11 cellular contexts compared by ENCODE assay signal in the genomic region with DNA sequence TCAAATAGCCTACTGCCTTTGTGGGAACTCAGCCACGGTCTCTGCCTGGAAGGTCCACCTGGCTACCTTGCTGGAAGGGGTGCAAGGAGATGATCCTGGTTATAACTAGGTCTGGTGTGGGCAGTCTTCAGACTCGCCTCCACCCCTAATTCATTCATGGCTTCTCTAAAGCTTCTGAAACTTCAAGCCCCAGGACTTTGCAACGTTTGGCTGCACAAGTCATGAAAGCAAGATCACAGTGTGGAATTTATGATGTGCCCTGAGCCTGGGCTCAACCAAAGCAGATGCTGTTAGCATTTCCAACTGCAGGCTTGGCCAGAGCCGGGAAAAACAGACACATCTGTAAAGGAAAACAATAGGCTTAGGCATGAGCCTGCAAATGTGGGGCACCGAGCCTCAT.
"Had no signal": no experiment of that assay in that cellular context is flagged by ENCODE, and none has a peak within 500 bp of the region (broad histone marks: within the 10 kb centered on the region; RNA-seq: fewer than 3 reads in every experiment).

No MANE protein-coding gene starts in this region.

- ATAC-seq: stimulated activated effector memory CD8-positive, alpha-beta T cell treated with anti-CD3 and anti-CD28 coated beads, Interleukin-12 subunit alpha, Interleukin-12 subunit beta, amount 100 ng/mL, for 72 hours had no signal

- DNase-seq: activated CD4-positive, alpha-beta T cell treated with anti-CD3 and anti-CD28 coated beads, Interleukin-2, amount 50 U/mL, for 48 hours; activated CD4-positive, CD25-positive, alpha-beta regulatory T cell treated with anti-CD3 and anti-CD28 coated beads, Interleukin-2, amount 50 U/mL, for 72 hours; activated T-cell treated with anti-CD3 and anti-CD28 coated beads, Interleukin-2, amount 50 U/mL, for 48 hours; effector CD4-positive, alpha-beta T cell; retina; T-helper 2 cell; tibial artery had no signal

- H3K36me3 ChIP-seq: neural progenitor cell, tibial artery, vagina had no signal

- H3K4me2 ChIP-seq: neural progenitor cell had no signal

- H3K9me3 ChIP-seq: tibial artery, vagina had no signal

- H3K9ac ChIP-seq: neural progenitor cell, parathyroid adenoma had no signal

- H3K4me3 ChIP-seq: neural progenitor cell, tibial artery, vagina had no signal

- H3K4me1 ChIP-seq: vagina had no signal

- H2AFZ ChIP-seq: neural progenitor cell, parathyroid adenoma had no signal

- H3K79me2 ChIP-seq: parathyroid adenoma had no signal

- H3K27me3 ChIP-seq: neural progenitor cell, vagina had no signal

- H3K27ac ChIP-seq: neural progenitor cell, parathyroid adenoma, tibial artery, vagina had no signal
